In the genomic region with DNA sequence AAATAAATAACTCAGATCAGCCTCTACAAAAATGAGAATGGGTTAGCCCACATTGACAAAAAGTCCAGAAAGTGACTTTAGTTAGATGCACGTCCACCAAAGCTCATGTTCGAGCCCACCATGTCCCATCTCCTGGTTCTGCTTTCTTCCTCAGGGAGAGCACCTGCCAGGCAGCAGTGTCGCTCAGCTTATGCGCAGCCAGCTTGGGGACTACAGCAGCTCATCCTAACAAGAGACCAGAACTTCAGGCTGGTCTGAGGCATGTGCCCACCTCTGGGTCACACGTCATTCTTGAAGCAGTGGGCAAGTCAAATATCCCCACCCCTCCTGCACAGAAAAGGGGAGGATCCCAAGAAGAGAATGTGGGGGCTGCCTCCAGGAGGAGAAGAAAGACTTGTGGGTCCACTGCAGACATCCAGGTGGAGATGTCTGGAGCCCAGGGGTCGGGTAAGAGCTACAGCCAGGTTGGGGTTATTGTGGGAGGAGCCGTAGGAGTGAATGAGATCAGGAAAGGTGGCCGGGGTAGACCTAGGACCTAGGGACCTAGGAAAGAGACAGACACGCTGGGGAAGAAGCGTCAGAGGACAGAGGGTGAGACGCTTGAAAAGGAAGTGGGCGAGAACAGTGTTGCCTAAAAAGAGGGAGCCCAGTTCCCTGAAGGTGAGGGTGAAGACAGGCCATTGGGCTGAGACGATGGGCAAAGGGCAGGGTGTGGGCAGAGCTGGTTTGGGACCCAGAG, we compare ENCODE assay signal across 2 cellular contexts.
TF ChIP-seq lines count a peak whose summit lies in the region.

No MANE protein-coding gene starts in this region.

TF ChIP-seq in K562, 482 proteins besides CTCF, POLR2A, EP300 and RAD21:
- TF ChIP-seq, protein P1, sequence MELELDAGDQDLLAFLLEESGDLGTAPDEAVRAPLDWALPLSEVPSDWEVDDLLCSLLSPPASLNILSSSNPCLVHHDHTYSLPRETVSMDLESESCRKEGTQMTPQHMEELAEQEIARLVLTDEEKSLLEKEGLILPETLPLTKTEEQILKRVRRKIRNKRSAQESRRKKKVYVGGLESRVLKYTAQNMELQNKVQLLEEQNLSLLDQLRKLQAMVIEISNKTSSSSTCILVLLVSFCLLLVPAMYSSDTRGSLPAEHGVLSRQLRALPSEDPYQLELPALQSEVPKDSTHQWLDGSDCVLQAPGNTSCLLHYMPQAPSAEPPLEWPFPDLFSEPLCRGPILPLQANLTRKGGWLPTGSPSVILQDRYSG (tag; conservative IDR thresholded peaks at IDR 0.05; ENCODE audit: low read depth) = no peak
- TF ChIP-seq ZBTB26 (CRISPR knock-in tag; IDR thresholded peaks at IDR 0.05) = 0 out of 2 replicates have a peak, but pooled peaks have one; percentile 24

TF ChIP-seq in HepG2, 621 proteins besides CTCF, POLR2A, EP300 and RAD21 (continues in another document):
- TF ChIP-seq POLR2G (IDR thresholded peaks at IDR 0.05; ENCODE audit: low read depth, low read length) = no peak
- no peak for TF ChIP-seq AGO1 (IDR thresholded peaks at IDR 0.05; ENCODE audit: low read depth, low read length, poor library complexity, severe bottlenecking)
- 0 out of 2 replicates have a peak, but pooled peaks have one; percentile 9 for TF ChIP-seq SNAI1 (CRISPR knock-in tag; IDR thresholded peaks at IDR 0.05; ENCODE audit: borderline replicate concordance)
- no peak for TF ChIP-seq PHF21A (CRISPR knock-in tag; IDR thresholded peaks at IDR 0.05)
- no peak for TF ChIP-seq RBFOX2 (IDR thresholded peaks at IDR 0.05; ENCODE audit: low read depth, low read length)
- no peak for TF ChIP-seq NFATC3 (CRISPR knock-in tag; IDR thresholded peaks at IDR 0.05)
- TF ChIP-seq, protein P2, sequence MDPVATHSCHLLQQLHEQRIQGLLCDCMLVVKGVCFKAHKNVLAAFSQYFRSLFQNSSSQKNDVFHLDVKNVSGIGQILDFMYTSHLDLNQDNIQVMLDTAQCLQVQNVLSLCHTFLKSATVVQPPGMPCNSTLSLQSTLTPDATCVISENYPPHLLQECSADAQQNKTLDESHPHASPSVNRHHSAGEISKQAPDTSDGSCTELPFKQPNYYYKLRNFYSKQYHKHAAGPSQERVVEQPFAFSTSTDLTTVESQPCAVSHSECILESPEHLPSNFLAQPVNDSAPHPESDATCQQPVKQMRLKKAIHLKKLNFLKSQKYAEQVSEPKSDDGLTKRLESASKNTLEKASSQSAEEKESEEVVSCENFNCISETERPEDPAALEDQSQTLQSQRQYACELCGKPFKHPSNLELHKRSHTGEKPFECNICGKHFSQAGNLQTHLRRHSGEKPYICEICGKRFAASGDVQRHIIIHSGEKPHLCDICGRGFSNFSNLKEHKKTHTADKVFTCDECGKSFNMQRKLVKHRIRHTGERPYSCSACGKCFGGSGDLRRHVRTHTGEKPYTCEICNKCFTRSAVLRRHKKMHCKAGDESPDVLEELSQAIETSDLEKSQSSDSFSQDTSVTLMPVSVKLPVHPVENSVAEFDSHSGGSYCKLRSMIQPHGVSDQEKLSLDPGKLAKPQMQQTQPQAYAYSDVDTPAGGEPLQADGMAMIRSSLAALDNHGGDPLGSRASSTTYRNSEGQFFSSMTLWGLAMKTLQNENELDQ (CRISPR knock-in tag; IDR thresholded peaks at IDR 0.05; ENCODE audit: borderline replicate concordance) = 0 out of 2 replicates have a peak, but pooled peaks have one; percentile 35
- TF ChIP-seq, protein P3, sequence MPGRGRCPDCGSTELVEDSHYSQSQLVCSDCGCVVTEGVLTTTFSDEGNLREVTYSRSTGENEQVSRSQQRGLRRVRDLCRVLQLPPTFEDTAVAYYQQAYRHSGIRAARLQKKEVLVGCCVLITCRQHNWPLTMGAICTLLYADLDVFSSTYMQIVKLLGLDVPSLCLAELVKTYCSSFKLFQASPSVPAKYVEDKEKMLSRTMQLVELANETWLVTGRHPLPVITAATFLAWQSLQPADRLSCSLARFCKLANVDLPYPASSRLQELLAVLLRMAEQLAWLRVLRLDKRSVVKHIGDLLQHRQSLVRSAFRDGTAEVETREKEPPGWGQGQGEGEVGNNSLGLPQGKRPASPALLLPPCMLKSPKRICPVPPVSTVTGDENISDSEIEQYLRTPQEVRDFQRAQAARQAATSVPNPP (CRISPR knock-in tag; IDR thresholded peaks at IDR 0.05) = no peak
- no peak for TF ChIP-seq ZNF746 (CRISPR knock-in tag; IDR thresholded peaks at IDR 0.05)
- TF ChIP-seq MAZ (IDR thresholded peaks at IDR 0.05; ENCODE audit: borderline replicate concordance, low read depth, low read length) = no peak
- TF ChIP-seq MAZ (CRISPR knock-in tag; IDR thresholded peaks at IDR 0.05; ENCODE audit: low read depth) = 0 out of 2 replicates have a peak, but pooled peaks have one; percentile 22
- TF ChIP-seq SPEN (CRISPR knock-in tag; IDR thresholded peaks at IDR 0.05; ENCODE audit: low read depth) = no peak
- TF ChIP-seq ELF3 (CRISPR knock-in tag; IDR thresholded peaks at IDR 0.05) = no peak
- TF ChIP-seq KLF11 (CRISPR knock-in tag; IDR thresholded peaks at IDR 0.05) = no peak
- TF ChIP-seq, protein P4, sequence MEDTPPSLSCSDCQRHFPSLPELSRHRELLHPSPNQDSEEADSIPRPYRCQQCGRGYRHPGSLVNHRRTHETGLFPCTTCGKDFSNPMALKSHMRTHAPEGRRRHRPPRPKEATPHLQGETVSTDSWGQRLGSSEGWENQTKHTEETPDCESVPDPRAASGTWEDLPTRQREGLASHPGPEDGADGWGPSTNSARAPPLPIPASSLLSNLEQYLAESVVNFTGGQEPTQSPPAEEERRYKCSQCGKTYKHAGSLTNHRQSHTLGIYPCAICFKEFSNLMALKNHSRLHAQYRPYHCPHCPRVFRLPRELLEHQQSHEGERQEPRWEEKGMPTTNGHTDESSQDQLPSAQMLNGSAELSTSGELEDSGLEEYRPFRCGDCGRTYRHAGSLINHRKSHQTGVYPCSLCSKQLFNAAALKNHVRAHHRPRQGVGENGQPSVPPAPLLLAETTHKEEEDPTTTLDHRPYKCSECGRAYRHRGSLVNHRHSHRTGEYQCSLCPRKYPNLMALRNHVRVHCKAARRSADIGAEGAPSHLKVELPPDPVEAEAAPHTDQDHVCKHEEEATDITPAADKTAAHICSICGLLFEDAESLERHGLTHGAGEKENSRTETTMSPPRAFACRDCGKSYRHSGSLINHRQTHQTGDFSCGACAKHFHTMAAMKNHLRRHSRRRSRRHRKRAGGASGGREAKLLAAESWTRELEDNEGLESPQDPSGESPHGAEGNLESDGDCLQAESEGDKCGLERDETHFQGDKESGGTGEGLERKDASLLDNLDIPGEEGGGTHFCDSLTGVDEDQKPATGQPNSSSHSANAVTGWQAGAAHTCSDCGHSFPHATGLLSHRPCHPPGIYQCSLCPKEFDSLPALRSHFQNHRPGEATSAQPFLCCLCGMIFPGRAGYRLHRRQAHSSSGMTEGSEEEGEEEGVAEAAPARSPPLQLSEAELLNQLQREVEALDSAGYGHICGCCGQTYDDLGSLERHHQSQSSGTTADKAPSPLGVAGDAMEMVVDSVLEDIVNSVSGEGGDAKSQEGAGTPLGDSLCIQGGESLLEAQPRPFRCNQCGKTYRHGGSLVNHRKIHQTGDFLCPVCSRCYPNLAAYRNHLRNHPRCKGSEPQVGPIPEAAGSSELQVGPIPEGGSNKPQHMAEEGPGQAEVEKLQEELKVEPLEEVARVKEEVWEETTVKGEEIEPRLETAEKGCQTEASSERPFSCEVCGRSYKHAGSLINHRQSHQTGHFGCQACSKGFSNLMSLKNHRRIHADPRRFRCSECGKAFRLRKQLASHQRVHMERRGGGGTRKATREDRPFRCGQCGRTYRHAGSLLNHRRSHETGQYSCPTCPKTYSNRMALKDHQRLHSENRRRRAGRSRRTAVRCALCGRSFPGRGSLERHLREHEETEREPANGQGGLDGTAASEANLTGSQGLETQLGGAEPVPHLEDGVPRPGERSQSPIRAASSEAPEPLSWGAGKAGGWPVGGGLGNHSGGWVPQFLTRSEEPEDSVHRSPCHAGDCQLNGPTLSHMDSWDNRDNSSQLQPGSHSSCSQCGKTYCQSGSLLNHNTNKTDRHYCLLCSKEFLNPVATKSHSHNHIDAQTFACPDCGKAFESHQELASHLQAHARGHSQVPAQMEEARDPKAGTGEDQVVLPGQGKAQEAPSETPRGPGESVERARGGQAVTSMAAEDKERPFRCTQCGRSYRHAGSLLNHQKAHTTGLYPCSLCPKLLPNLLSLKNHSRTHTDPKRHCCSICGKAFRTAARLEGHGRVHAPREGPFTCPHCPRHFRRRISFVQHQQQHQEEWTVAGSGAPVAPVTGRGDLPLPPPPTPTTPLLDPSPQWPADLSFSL (CRISPR knock-in tag; IDR thresholded peaks at IDR 0.05) = 0 out of 2 replicates have a peak, but pooled peaks have one; percentile 49
- TF ChIP-seq ZNF616 (CRISPR knock-in tag; IDR thresholded peaks at IDR 0.05; ENCODE audit: low read depth) = no peak
- no peak for TF ChIP-seq MXD4 (CRISPR knock-in tag; IDR thresholded peaks at IDR 0.05)
- 0 out of 2 replicates have a peak, but pooled peaks have one; percentile 80 for TF ChIP-seq GPN1 (CRISPR knock-in tag; IDR thresholded peaks at IDR 0.05; ENCODE audit: borderline replicate concordance)
- TF ChIP-seq TP53 (CRISPR knock-in tag; conservative IDR thresholded peaks at IDR 0.05) = no peak
- TF ChIP-seq PITX1 (CRISPR knock-in tag; IDR thresholded peaks at IDR 0.05) = no peak
- TF ChIP-seq, protein P5, sequence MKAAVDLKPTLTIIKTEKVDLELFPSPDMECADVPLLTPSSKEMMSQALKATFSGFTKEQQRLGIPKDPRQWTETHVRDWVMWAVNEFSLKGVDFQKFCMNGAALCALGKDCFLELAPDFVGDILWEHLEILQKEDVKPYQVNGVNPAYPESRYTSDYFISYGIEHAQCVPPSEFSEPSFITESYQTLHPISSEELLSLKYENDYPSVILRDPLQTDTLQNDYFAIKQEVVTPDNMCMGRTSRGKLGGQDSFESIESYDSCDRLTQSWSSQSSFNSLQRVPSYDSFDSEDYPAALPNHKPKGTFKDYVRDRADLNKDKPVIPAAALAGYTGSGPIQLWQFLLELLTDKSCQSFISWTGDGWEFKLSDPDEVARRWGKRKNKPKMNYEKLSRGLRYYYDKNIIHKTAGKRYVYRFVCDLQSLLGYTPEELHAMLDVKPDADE (CRISPR knock-in tag; IDR thresholded peaks at IDR 0.05) = no peak
- TF ChIP-seq, protein P6, sequence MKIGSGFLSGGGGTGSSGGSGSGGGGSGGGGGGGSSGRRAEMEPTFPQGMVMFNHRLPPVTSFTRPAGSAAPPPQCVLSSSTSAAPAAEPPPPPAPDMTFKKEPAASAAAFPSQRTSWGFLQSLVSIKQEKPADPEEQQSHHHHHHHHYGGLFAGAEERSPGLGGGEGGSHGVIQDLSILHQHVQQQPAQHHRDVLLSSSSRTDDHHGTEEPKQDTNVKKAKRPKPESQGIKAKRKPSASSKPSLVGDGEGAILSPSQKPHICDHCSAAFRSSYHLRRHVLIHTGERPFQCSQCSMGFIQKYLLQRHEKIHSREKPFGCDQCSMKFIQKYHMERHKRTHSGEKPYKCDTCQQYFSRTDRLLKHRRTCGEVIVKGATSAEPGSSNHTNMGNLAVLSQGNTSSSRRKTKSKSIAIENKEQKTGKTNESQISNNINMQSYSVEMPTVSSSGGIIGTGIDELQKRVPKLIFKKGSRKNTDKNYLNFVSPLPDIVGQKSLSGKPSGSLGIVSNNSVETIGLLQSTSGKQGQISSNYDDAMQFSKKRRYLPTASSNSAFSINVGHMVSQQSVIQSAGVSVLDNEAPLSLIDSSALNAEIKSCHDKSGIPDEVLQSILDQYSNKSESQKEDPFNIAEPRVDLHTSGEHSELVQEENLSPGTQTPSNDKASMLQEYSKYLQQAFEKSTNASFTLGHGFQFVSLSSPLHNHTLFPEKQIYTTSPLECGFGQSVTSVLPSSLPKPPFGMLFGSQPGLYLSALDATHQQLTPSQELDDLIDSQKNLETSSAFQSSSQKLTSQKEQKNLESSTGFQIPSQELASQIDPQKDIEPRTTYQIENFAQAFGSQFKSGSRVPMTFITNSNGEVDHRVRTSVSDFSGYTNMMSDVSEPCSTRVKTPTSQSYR (CRISPR knock-in tag; IDR thresholded peaks at IDR 0.05; ENCODE audit: borderline replicate concordance) = no peak
- TF ChIP-seq ZNF788 (CRISPR knock-in tag; IDR thresholded peaks at IDR 0.05; ENCODE audit: borderline replicate concordance) = 0 out of 2 replicates have a peak, but pooled peaks have one; percentile 26
- no peak for TF ChIP-seq ZNF564 (CRISPR knock-in tag; IDR thresholded peaks at IDR 0.05)
- TF ChIP-seq, protein P7, sequence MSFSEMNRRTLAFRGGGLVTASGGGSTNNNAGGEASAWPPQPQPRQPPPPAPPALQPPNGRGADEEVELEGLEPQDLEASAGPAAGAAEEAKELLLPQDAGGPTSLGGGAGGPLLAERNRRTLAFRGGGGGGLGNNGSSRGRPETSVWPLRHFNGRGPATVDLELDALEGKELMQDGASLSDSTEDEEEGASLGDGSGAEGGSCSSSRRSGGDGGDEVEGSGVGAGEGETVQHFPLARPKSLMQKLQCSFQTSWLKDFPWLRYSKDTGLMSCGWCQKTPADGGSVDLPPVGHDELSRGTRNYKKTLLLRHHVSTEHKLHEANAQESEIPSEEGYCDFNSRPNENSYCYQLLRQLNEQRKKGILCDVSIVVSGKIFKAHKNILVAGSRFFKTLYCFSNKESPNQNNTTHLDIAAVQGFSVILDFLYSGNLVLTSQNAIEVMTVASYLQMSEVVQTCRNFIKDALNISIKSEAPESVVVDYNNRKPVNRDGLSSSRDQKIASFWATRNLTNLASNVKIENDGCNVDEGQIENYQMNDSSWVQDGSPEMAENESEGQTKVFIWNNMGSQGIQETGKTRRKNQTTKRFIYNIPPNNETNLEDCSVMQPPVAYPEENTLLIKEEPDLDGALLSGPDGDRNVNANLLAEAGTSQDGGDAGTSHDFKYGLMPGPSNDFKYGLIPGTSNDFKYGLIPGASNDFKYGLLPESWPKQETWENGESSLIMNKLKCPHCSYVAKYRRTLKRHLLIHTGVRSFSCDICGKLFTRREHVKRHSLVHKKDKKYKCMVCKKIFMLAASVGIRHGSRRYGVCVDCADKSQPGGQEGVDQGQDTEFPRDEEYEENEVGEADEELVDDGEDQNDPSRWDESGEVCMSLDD (CRISPR knock-in tag; IDR thresholded peaks at IDR 0.05; ENCODE audit: borderline replicate concordance) = no peak
- TF ChIP-seq, protein P8, sequence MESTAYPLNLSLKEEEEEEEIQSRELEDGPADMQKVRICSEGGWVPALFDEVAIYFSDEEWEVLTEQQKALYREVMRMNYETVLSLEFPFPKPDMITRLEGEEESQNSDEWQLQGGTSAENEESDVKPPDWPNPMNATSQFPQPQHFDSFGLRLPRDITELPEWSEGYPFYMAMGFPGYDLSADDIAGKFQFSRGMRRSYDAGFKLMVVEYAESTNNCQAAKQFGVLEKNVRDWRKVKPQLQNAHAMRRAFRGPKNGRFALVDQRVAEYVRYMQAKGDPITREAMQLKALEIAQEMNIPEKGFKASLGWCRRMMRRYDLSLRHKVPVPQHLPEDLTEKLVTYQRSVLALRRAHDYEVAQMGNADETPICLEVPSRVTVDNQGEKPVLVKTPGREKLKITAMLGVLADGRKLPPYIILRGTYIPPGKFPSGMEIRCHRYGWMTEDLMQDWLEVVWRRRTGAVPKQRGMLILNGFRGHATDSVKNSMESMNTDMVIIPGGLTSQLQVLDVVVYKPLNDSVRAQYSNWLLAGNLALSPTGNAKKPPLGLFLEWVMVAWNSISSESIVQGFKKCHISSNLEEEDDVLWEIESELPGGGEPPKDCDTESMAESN (CRISPR knock-in tag; conservative IDR thresholded peaks at IDR 0.05) = no peak
- no peak for TF ChIP-seq ZNF451 (CRISPR knock-in tag; IDR thresholded peaks at IDR 0.05)
- peak; percentile 16; the same call in 1 of the 2 replicates for TF ChIP-seq ARHGAP35 (CRISPR knock-in tag; IDR thresholded peaks at IDR 0.05; ENCODE audit: borderline replicate concordance)
- TF ChIP-seq ELF1 (CRISPR knock-in tag; IDR thresholded peaks at IDR 0.05) = no peak
- TF ChIP-seq TGIF2 (CRISPR knock-in tag; IDR thresholded peaks at IDR 0.05) = 0 out of 2 replicates have a peak, but pooled peaks have one; percentile 28
- no peak for TF ChIP-seq ZMYM2 (CRISPR knock-in tag; IDR thresholded peaks at IDR 0.05)
- TF ChIP-seq ZC3H4 (CRISPR knock-in tag; IDR thresholded peaks at IDR 0.05; ENCODE audit: borderline replicate concordance) = 0 out of 2 replicates have a peak, but pooled peaks have one; percentile 42
- TF ChIP-seq ZNF615 (CRISPR knock-in tag; IDR thresholded peaks at IDR 0.05; ENCODE audit: borderline replicate concordance) = 0 out of 2 replicates have a peak, but pooled peaks have one; percentile 28
- no peak for TF ChIP-seq ZFP82 (CRISPR knock-in tag; IDR thresholded peaks at IDR 0.05; ENCODE audit: borderline replicate concordance)
